1 cellular context compared by ENCODE assay signal in genomic region chr2:64019083-64019974, GRCh38.
A peak's percentile ranks its signal among the peaks of the same experiment; 100 is the strongest.
TF ChIP-seq lines count a peak whose summit lies in the region.

A gene with protein sequence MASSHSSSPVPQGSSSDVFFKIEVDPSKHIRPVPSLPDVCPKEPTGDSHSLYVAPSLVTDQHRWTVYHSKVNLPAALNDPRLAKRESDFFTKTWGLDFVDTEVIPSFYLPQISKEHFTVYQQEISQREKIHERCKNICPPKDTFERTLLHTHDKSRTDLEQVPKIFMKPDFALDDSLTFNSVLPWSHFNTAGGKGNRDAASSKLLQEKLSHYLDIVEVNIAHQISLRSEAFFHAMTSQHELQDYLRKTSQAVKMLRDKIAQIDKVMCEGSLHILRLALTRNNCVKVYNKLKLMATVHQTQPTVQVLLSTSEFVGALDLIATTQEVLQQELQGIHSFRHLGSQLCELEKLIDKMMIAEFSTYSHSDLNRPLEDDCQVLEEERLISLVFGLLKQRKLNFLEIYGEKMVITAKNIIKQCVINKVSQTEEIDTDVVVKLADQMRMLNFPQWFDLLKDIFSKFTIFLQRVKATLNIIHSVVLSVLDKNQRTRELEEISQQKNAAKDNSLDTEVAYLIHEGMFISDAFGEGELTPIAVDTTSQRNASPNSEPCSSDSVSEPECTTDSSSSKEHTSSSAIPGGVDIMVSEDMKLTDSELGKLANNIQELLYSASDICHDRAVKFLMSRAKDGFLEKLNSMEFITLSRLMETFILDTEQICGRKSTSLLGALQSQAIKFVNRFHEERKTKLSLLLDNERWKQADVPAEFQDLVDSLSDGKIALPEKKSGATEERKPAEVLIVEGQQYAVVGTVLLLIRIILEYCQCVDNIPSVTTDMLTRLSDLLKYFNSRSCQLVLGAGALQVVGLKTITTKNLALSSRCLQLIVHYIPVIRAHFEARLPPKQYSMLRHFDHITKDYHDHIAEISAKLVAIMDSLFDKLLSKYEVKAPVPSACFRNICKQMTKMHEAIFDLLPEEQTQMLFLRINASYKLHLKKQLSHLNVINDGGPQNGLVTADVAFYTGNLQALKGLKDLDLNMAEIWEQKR (minus strand): TSS chr2:64019428. CDS start chr2:63983999, 35,429 bp downstream.

TF ChIP-seq in HEK293, 187 proteins besides CTCF, POLR2A, EP300 and RAD21 (continued from another document):
- TF ChIP-seq ZNF302 (tag by site-specific recombination; IDR thresholded peaks at IDR 0.05; ENCODE audit: low read depth): no peak
- TF ChIP-seq ZNF366 (tag by site-specific recombination; conservative IDR thresholded peaks at IDR 0.05): peak; percentile 57
- peak; percentile 56 for TF ChIP-seq ZEB2 (tag by site-specific recombination; IDR thresholded peaks at IDR 0.05)
- TF ChIP-seq HOXC10 (CRISPR knock-in tag; IDR thresholded peaks at IDR 0.05): no peak
- TF ChIP-seq ZNF155 (tag by site-specific recombination; IDR thresholded peaks at IDR 0.05): no peak
- TF ChIP-seq TRIM28 (IDR thresholded peaks at IDR 0.05; ENCODE audit: borderline replicate concordance, low read length): no peak
- TF ChIP-seq ZNF175 (tag by site-specific recombination; IDR thresholded peaks at IDR 0.05): no peak
- peak; percentile 74 for TF ChIP-seq ZBTB8A (tag by site-specific recombination; IDR thresholded peaks at IDR 0.05)
- TF ChIP-seq ZNF664 (tag by site-specific recombination; IDR thresholded peaks at IDR 0.05): no peak
- no peak for TF ChIP-seq OVOL3 (tag by site-specific recombination; IDR thresholded peaks at IDR 0.05)
- TF ChIP-seq MEIS1 (CRISPR knock-in tag; IDR thresholded peaks at IDR 0.05; ENCODE audit: borderline replicate concordance): no peak
- 0 out of 2 replicates have a peak, but pooled peaks have one; percentile 27 for TF ChIP-seq ZNF501 (tag by site-specific recombination; IDR thresholded peaks at IDR 0.05)
- TF ChIP-seq, protein P1, sequence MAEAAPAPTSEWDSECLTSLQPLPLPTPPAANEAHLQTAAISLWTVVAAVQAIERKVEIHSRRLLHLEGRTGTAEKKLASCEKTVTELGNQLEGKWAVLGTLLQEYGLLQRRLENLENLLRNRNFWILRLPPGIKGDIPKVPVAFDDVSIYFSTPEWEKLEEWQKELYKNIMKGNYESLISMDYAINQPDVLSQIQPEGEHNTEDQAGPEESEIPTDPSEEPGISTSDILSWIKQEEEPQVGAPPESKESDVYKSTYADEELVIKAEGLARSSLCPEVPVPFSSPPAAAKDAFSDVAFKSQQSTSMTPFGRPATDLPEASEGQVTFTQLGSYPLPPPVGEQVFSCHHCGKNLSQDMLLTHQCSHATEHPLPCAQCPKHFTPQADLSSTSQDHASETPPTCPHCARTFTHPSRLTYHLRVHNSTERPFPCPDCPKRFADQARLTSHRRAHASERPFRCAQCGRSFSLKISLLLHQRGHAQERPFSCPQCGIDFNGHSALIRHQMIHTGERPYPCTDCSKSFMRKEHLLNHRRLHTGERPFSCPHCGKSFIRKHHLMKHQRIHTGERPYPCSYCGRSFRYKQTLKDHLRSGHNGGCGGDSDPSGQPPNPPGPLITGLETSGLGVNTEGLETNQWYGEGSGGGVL (tag by site-specific recombination; IDR thresholded peaks at IDR 0.05): peak; percentile 69
- no peak for TF ChIP-seq PBX3 (CRISPR knock-in tag; IDR thresholded peaks at IDR 0.05)
- no peak for TF ChIP-seq BCL11A (tag by site-specific recombination; IDR thresholded peaks at IDR 0.05; ENCODE audit: low read depth)
- no peak for TF ChIP-seq INSM2 (tag by site-specific recombination; IDR thresholded peaks at IDR 0.05)
- 0 out of 2 replicates have a peak, but pooled peaks have one; percentile 24 for TF ChIP-seq ZNF280D (tag by site-specific recombination; IDR thresholded peaks at IDR 0.05)
- TF ChIP-seq, protein P2, sequence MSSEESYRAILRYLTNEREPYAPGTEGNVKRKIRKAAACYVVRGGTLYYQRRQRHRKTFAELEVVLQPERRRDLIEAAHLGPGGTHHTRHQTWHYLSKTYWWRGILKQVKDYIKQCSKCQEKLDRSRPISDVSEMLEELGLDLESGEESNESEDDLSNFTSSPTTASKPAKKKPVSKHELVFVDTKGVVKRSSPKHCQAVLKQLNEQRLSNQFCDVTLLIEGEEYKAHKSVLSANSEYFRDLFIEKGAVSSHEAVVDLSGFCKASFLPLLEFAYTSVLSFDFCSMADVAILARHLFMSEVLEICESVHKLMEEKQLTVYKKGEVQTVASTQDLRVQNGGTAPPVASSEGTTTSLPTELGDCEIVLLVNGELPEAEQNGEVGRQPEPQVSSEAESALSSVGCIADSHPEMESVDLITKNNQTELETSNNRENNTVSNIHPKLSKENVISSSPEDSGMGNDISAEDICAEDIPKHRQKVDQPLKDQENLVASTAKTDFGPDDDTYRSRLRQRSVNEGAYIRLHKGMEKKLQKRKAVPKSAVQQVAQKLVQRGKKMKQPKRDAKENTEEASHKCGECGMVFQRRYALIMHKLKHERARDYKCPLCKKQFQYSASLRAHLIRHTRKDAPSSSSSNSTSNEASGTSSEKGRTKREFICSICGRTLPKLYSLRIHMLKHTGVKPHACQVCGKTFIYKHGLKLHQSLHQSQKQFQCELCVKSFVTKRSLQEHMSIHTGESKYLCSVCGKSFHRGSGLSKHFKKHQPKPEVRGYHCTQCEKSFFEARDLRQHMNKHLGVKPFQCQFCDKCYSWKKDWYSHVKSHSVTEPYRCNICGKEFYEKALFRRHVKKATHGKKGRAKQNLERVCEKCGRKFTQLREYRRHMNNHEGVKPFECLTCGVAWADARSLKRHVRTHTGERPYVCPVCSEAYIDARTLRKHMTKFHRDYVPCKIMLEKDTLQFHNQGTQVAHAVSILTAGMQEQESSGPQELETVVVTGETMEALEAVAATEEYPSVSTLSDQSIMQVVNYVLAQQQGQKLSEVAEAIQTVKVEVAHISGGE (tag by site-specific recombination; conservative IDR thresholded peaks at IDR 0.05; ENCODE audit: low read depth): peak; percentile 84
- TF ChIP-seq ZNF341 (tag by site-specific recombination; IDR thresholded peaks at IDR 0.05; ENCODE audit: low read depth): peak; percentile 87
- TF ChIP-seq, protein P3, sequence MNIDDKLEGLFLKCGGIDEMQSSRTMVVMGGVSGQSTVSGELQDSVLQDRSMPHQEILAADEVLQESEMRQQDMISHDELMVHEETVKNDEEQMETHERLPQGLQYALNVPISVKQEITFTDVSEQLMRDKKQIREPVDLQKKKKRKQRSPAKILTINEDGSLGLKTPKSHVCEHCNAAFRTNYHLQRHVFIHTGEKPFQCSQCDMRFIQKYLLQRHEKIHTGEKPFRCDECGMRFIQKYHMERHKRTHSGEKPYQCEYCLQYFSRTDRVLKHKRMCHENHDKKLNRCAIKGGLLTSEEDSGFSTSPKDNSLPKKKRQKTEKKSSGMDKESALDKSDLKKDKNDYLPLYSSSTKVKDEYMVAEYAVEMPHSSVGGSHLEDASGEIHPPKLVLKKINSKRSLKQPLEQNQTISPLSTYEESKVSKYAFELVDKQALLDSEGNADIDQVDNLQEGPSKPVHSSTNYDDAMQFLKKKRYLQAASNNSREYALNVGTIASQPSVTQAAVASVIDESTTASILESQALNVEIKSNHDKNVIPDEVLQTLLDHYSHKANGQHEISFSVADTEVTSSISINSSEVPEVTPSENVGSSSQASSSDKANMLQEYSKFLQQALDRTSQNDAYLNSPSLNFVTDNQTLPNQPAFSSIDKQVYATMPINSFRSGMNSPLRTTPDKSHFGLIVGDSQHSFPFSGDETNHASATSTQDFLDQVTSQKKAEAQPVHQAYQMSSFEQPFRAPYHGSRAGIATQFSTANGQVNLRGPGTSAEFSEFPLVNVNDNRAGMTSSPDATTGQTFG (tag by site-specific recombination; IDR thresholded peaks at IDR 0.05; ENCODE audit: borderline replicate concordance): no peak
- 0 out of 2 replicates have a peak, but pooled peaks have one; percentile 29 for TF ChIP-seq GLI4 (tag by site-specific recombination; IDR thresholded peaks at IDR 0.05)
- no peak for TF ChIP-seq ZNF513 (tag by site-specific recombination; IDR thresholded peaks at IDR 0.05)
- 0 out of 2 replicates have a peak, but pooled peaks have one; percentile 31 for TF ChIP-seq ZNF600 (tag by site-specific recombination; IDR thresholded peaks at IDR 0.05)
- TF ChIP-seq ZFHX2 (tag by site-specific recombination; conservative IDR thresholded peaks at IDR 0.05): no peak
- no peak for TF ChIP-seq YY2 (tag by site-specific recombination; IDR thresholded peaks at IDR 0.05)
- TF ChIP-seq, protein P4, sequence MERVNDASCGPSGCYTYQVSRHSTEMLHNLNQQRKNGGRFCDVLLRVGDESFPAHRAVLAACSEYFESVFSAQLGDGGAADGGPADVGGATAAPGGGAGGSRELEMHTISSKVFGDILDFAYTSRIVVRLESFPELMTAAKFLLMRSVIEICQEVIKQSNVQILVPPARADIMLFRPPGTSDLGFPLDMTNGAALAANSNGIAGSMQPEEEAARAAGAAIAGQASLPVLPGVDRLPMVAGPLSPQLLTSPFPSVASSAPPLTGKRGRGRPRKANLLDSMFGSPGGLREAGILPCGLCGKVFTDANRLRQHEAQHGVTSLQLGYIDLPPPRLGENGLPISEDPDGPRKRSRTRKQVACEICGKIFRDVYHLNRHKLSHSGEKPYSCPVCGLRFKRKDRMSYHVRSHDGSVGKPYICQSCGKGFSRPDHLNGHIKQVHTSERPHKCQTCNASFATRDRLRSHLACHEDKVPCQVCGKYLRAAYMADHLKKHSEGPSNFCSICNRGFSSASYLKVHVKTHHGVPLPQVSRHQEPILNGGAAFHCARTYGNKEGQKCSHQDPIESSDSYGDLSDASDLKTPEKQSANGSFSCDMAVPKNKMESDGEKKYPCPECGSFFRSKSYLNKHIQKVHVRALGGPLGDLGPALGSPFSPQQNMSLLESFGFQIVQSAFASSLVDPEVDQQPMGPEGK (tag by site-specific recombination; IDR thresholded peaks at IDR 0.05): peak; percentile 71
- peak; percentile 51; the same call in 1 of the 2 replicates for TF ChIP-seq GLIS2 (tag by site-specific recombination; IDR thresholded peaks at IDR 0.05)
- no peak for TF ChIP-seq ZNF658 (tag by site-specific recombination; IDR thresholded peaks at IDR 0.05)
- TF ChIP-seq ZNF16 (tag by site-specific recombination; IDR thresholded peaks at IDR 0.05; ENCODE audit: low read depth): no peak
- no peak for TF ChIP-seq FEZF1 (tag by site-specific recombination; IDR thresholded peaks at IDR 0.05)
- no peak for TF ChIP-seq KLF9 (tag by site-specific recombination; IDR thresholded peaks at IDR 0.05; ENCODE audit: low read depth)
- no peak for TF ChIP-seq GLI2 (tag by site-specific recombination; IDR thresholded peaks at IDR 0.05; ENCODE audit: borderline replicate concordance, low read depth)
- no peak for TF ChIP-seq ZNF701 (tag by site-specific recombination; IDR thresholded peaks at IDR 0.05)
- TF ChIP-seq ZNF138 (tag by site-specific recombination; IDR thresholded peaks at IDR 0.05; ENCODE audit: borderline replicate concordance): no peak
- TF ChIP-seq ZNF248 (tag by site-specific recombination; IDR thresholded peaks at IDR 0.05): no peak
- TF ChIP-seq ZBTB48 (tag by site-specific recombination; IDR thresholded peaks at IDR 0.05): peak; percentile 88
- TF ChIP-seq ZNF335 (tag by site-specific recombination; conservative IDR thresholded peaks at IDR 0.05): peak; percentile 79
